In the genomic region with DNA sequence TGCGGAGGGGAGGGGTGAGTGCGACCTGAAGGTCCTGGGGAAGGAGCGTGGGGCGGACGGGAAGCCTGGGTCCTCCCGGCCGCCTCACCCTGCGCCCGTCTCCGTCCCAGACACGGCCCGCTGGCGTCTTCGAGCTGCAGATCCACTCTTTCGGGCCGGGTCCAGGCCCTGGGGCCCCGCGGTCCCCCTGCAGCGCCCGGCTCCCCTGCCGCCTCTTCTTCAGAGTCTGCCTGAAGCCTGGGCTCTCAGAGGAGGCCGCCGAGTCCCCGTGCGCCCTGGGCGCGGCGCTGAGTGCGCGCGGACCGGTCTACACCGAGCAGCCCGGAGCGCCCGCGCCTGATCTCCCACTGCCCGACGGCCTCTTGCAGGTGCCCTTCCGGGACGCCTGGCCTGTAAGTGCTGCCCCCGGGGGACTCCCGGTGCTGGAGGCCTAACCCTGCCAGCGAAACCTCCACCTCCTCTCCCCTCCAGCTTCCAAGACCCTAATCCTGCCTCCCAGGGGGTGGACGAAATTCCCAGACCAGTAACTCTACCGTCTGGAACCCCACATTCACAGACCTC, we compare ENCODE assay signal across 12 cellular contexts. TPM values are rescaled to one million over a fixed set of nuclear protein-coding genes. Genes with fewer than 3 reads are reported as not detected.
DNase-seq lines count a peak whose midpoint lies in the region; ATAC-seq lines count a peak whose summit lies in the region.
"Had no signal": no experiment of that assay in that cellular context is flagged by ENCODE, and none has a peak within 500 bp of the region (broad histone marks: within the 10 kb centered on the region; RNA-seq: fewer than 3 reads in every experiment).

No MANE protein-coding gene starts in this region.

- DNase-seq in CD8-positive, alpha-beta memory T cell, result no peak
- no peak for DNase-seq in activated T-cell treated with anti-CD3 and anti-CD28 coated beads, Interleukin-2, amount 50 U/mL, for 4 hours
- DNase-seq in memory B cell (ENCODE audit: low spot score in 2 of 2) (no peak), GDM1 (lab: John Stamatoyannopoulos, UW) (no peak), NCI-H187 treated with DMSO at 0.1 percent for 48 hours (lab: John Stamatoyannopoulos, UW) (no peak), NCI-H2196 treated with DMSO at 0.1 percent for 48 hours (lab: John Stamatoyannopoulos, UW; ENCODE audit: unreplicated experiment) (no peak), SIG-M5 (lab: John Stamatoyannopoulos, UW) (no peak)
- DNase-seq: pancreas had no signal

- H3K27me3 Mint-ChIP-seq in CD8-positive, alpha-beta memory T cell, result peaks cover 37 to 55% of the 10 kb centered on the region in 2 donors
- peaks cover 58% of the 10 kb centered on the region for H3K27me3 Mint-ChIP-seq in activated T-cell treated with anti-CD3 and anti-CD28 coated beads, Interleukin-2, amount 50 U/mL, for 4 hours (ENCODE audit: low read depth)
- peaks cover 25% of the 10 kb centered on the region for H3K27me3 Mint-ChIP-seq in memory B cell

- H3K9me3 Mint-ChIP-seq in CD8-positive, alpha-beta memory T cell, result peaks cover 0 to 4% (median 0%) of the 10 kb centered on the region in 5 donors
- no peaks in the 10 kb centered on the region for H3K9me3 Mint-ChIP-seq in activated T-cell treated with anti-CD3 and anti-CD28 coated beads, Interleukin-2, amount 50 U/mL, for 4 hours
- no peaks in the 10 kb centered on the region for H3K9me3 Mint-ChIP-seq in memory B cell
- H3K9me3 Mint-ChIP-seq: dendritic cell treated with granulocyte-macrophage colony-stimulating factor and Interleukin-4, amounts not matched to agents 40 ng/mL and 50 ng/mL, for 4 days had no signal

- peaks cover 28% of the 10 kb centered on the region for H3K27me3 ChIP-seq in CD8-positive, alpha-beta memory T cell (ENCODE audit: insufficient read depth, low read length, poor library complexity, severe bottlenecking)
- H3K27me3 ChIP-seq in HUES64 (ENCODE audit: insufficient read depth, low read length), result peaks cover 69% of the 10 kb centered on the region

- ATAC-seq in activated T-cell treated with anti-CD3 and anti-CD28 coated beads, Interleukin-2, amount 50 U/mL, for 4 hours, result peak; percentile 20 to 36
- ATAC-seq in memory B cell (ENCODE audit: low read depth), result peak; percentile 25

- H3K27ac Mint-ChIP-seq in CD8-positive, alpha-beta memory T cell, result peak overlapping the region in 2 of 8 donors; percentile 17 to 53
- H3K27ac Mint-ChIP-seq in memory B cell, result no peak overlapping the region
- H3K27ac Mint-ChIP-seq: dendritic cell treated with granulocyte-macrophage colony-stimulating factor and Interleukin-4, amounts not matched to agents 40 ng/mL and 50 ng/mL, for 4 days had no signal

- POLR2A ChIA-PET in CD8-positive, alpha-beta memory T cell (lab: Charles Lee), result interaction anchor here (0.7 kb wide), 1 partner anchor 244 kb away, joined by 4 read pairs; no protein-coding TSS in a partner anchor

- no peaks in the 10 kb centered on the region for H3K9me3 ChIP-seq in CD8-positive, alpha-beta memory T cell (ENCODE audit: low read length)
- no peaks in the 10 kb centered on the region for H3K9me3 ChIP-seq in HUES64 (ENCODE audit: insufficient read depth, low read depth, low read length)
- H3K9me3 ChIP-seq: pancreas had no signal

- H3K4me1 ChIP-seq in CD8-positive, alpha-beta memory T cell (ENCODE audit: insufficient read depth, low read length), result peaks cover 21% of the 10 kb centered on the region
- H3K4me1 ChIP-seq in HUES64 (ENCODE audit: insufficient read depth, low read length), result 0 out of 2 replicates have a peak, but pooled peaks cover 4% of the 10 kb centered on the region

- no peaks in the 10 kb centered on the region for H3K36me3 Mint-ChIP-seq in CD8-positive, alpha-beta memory T cell
- no peaks in the 10 kb centered on the region for H3K36me3 Mint-ChIP-seq in activated T-cell treated with anti-CD3 and anti-CD28 coated beads, Interleukin-2, amount 50 U/mL, for 4 hours (ENCODE audit: insufficient read depth)
- no peaks in the 10 kb centered on the region for H3K36me3 Mint-ChIP-seq in memory B cell

- no peak overlapping the region for H3K4me3 ChIP-seq in CD8-positive, alpha-beta memory T cell (ENCODE audit: low read length)
- H3K4me3 ChIP-seq in HUES64 (ENCODE audit: low read length), result peak overlapping the region; percentile 67
- H3K4me3 ChIP-seq: pancreas had no signal

- H3K36me3 ChIP-seq in CD8-positive, alpha-beta memory T cell (ENCODE audit: insufficient read depth, low read length), result no peaks in the 10 kb centered on the region
- H3K36me3 ChIP-seq in HUES64 (ENCODE audit: insufficient read depth, low read length), result no peaks in the 10 kb centered on the region
- H3K36me3 ChIP-seq: pancreas had no signal

- H3K4me1 Mint-ChIP-seq in CD8-positive, alpha-beta memory T cell, result peaks cover 18 to 29% (median 19%) of the 10 kb centered on the region in 3 donors
- H3K4me1 Mint-ChIP-seq in activated T-cell treated with anti-CD3 and anti-CD28 coated beads, Interleukin-2, amount 50 U/mL, for 4 hours (ENCODE audit: low read depth), result peaks cover 18% of the 10 kb centered on the region
- peaks cover 24% of the 10 kb centered on the region for H3K4me1 Mint-ChIP-seq in memory B cell

- H3K9ac ChIP-seq in HUES64 (ENCODE audit: low read depth, low read length), result peak overlapping the region; percentile 19; the same call in 1 of the 2 replicates

- no peak overlapping the region for H3K27ac ChIP-seq in CD8-positive, alpha-beta memory T cell (ENCODE audit: low read depth, low read length)
- no peak overlapping the region for H3K27ac ChIP-seq in HUES64 (ENCODE audit: low read depth, low read length)
- H3K27ac ChIP-seq: pancreas had no signal

- WGBS in HUES64, result 2% methylated on average over 46 of the region's 46 CpGs

- H3K4me3 Mint-ChIP-seq in CD8-positive, alpha-beta memory T cell, result peak overlapping the region; percentile 45 to 87 (median 61)
- peak overlapping the region; percentile 17 for H3K4me3 Mint-ChIP-seq in activated T-cell treated with anti-CD3 and anti-CD28 coated beads, Interleukin-2, amount 50 U/mL, for 4 hours
- H3K4me3 Mint-ChIP-seq in memory B cell, result peak overlapping the region; percentile 76
- H3K4me3 Mint-ChIP-seq: dendritic cell treated with granulocyte-macrophage colony-stimulating factor and Interleukin-4, amounts not matched to agents 40 ng/mL and 50 ng/mL, for 4 days had no signal

- CTCF ChIA-PET in CD8-positive, alpha-beta memory T cell (lab: Charles Lee), result interaction anchor here (1.0 to 1.5 kb wide), 2 partner anchors 21 to 34 kb away, joined by 3 to 8 read pairs; a partner anchor contains a TSS

RNA-seq across cellular contexts. Expression of a gene that starts 0.4 kb away (rescaled TPM):
- 1 to 10 TPM in 1 of 2 experiments, under 1 TPM in 1; 0.92 to 1.4 TPM for total RNA-seq in CD8-positive, alpha-beta memory T cell
- polyA plus RNA-seq in CD8-positive, alpha-beta memory T cell, result 0.25 TPM
- polyA plus RNA-seq in HUES64 (2013, experiment 1 of 2), result 6.2 TPM
- 9.3 TPM for polyA plus RNA-seq in HUES64 (2013, experiment 2 of 2)
- total RNA-seq in activated T-cell treated with anti-CD3 and anti-CD28 coated beads, Interleukin-2, amount 50 U/mL, for 4 hours, result 1 to 10 TPM; 1.7 to 3.3 (median 1.7) TPM

RNA-seq across cellular contexts. Expression of a gene that starts 15.8 kb away (rescaled TPM):
- total RNA-seq in CD8-positive, alpha-beta memory T cell, result not detected
- not detected for polyA plus RNA-seq in CD8-positive, alpha-beta memory T cell
- polyA plus RNA-seq in HUES64 (2013, experiment 1 of 2), result 3.0 TPM
- 5.6 TPM for polyA plus RNA-seq in HUES64 (2013, experiment 2 of 2)
- not detected for total RNA-seq in activated T-cell treated with anti-CD3 and anti-CD28 coated beads, Interleukin-2, amount 50 U/mL, for 4 hours
- total RNA-seq: pancreas; T-helper 2 cell treated with Interferon-gamma antibody and Interleukin-4, amounts not matched to agents 100 ng/mL and 5 ng/mL, for 36 hours; temporal lobe had no signal
- polyA plus RNA-seq: pancreas had no signal

RNA-seq across cellular contexts. Expression of a gene that starts 18.5 kb away (rescaled TPM):
- 100 to 1,000 TPM; 131 to 137 TPM for total RNA-seq in CD8-positive, alpha-beta memory T cell
- 47.3 TPM for polyA plus RNA-seq in CD8-positive, alpha-beta memory T cell
- polyA plus RNA-seq in HUES64 (2013, experiment 1 of 2), result 99.3 TPM
- 96.2 TPM for polyA plus RNA-seq in HUES64 (2013, experiment 2 of 2)
- 100 to 1,000 TPM; 192 to 211 (median 195) TPM for total RNA-seq in activated T-cell treated with anti-CD3 and anti-CD28 coated beads, Interleukin-2, amount 50 U/mL, for 4 hours

RNA-seq across cellular contexts. Expression of a gene that starts 33.5 kb away (rescaled TPM):
- 1 to 10 TPM; 3.4 to 3.7 TPM for total RNA-seq in CD8-positive, alpha-beta memory T cell
- 8.5 TPM for polyA plus RNA-seq in CD8-positive, alpha-beta memory T cell
- polyA plus RNA-seq in HUES64 (2013, experiment 1 of 2), result 1.4 TPM
- polyA plus RNA-seq in HUES64 (2013, experiment 2 of 2), result 2.3 TPM
- total RNA-seq in activated T-cell treated with anti-CD3 and anti-CD28 coated beads, Interleukin-2, amount 50 U/mL, for 4 hours, result 1 to 10 TPM; 2.2 to 2.6 (median 2.4) TPM

RNA-seq across cellular contexts. Expression of a gene that starts 40.8 kb away (rescaled TPM):
- total RNA-seq in CD8-positive, alpha-beta memory T cell, result 10 to 100 TPM; 14.0 to 15.4 TPM
- 29.2 TPM for polyA plus RNA-seq in CD8-positive, alpha-beta memory T cell
- polyA plus RNA-seq in HUES64 (2013, experiment 1 of 2), result 21.6 TPM
- 23.4 TPM for polyA plus RNA-seq in HUES64 (2013, experiment 2 of 2)
- 10 to 100 TPM; 14.9 to 16.5 (median 16.1) TPM for total RNA-seq in activated T-cell treated with anti-CD3 and anti-CD28 coated beads, Interleukin-2, amount 50 U/mL, for 4 hours

Comparison
In these comparisons a context has a peak if more than half of its experiments do, and no peak if none do; other contexts are left out.
1. H3K4me3 Mint-ChIP-seq: peak in every context shown above with its lines; median percentile 76 in memory B cell; 61 in CD8-positive, alpha-beta memory T cell; 17 in activated T-cell treated with anti-CD3 and anti-CD28 coated beads, Interleukin-2, amount 50 U/mL, for 4 hours.